In the genomic region with DNA sequence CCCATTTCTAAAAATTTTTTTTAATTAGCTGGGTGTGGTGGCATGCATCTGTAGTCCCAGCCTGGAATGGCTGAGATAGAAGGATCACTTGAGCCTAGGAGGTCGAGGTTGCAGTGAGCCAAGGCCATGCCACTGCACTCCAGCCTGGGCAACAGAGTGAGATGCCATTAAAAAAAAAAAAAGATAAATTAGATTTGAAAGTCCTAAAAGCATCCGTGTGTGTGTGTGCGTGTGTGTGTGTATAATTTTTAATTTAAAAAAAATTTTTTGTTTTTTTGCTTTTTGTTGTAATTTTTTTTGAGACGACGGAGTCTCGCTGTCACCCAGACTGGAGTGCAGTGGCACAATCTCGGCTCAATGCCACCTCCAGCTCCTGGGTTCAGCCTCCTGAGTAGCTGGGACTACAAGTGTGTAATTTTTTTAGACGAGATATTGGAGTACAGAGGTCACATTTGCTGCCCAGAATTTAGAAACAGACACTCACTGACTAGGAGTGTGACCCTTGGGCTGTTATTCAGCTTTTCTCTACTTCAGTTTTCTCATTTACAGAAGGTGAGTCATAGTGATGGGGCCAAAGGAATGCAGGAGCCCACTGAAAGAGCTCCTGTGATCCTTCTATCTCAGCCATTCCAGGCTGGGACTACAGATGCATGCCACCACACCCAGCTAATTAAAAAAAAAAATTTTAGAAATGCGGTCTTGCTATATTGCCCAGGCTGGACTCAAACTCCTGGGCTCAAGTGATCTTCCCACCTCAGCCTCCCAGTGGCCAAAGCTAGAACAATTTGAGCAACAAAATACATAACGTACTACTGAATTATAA, we compare ENCODE assay signal across 1 cellular context.
TF ChIP-seq lines count a peak whose summit lies in the region.

No MANE protein-coding gene starts in this region.

TF ChIP-seq in HepG2, 621 proteins besides CTCF, POLR2A, EP300 and RAD21 (continued from another document and continues in another):
- TF ChIP-seq REST (IDR thresholded peaks at IDR 0.05; ENCODE audit: borderline replicate concordance in 1 of 2, low read depth in 1 of 2, low read length in 2 of 2), result no peak
- TF ChIP-seq, protein P1, sequence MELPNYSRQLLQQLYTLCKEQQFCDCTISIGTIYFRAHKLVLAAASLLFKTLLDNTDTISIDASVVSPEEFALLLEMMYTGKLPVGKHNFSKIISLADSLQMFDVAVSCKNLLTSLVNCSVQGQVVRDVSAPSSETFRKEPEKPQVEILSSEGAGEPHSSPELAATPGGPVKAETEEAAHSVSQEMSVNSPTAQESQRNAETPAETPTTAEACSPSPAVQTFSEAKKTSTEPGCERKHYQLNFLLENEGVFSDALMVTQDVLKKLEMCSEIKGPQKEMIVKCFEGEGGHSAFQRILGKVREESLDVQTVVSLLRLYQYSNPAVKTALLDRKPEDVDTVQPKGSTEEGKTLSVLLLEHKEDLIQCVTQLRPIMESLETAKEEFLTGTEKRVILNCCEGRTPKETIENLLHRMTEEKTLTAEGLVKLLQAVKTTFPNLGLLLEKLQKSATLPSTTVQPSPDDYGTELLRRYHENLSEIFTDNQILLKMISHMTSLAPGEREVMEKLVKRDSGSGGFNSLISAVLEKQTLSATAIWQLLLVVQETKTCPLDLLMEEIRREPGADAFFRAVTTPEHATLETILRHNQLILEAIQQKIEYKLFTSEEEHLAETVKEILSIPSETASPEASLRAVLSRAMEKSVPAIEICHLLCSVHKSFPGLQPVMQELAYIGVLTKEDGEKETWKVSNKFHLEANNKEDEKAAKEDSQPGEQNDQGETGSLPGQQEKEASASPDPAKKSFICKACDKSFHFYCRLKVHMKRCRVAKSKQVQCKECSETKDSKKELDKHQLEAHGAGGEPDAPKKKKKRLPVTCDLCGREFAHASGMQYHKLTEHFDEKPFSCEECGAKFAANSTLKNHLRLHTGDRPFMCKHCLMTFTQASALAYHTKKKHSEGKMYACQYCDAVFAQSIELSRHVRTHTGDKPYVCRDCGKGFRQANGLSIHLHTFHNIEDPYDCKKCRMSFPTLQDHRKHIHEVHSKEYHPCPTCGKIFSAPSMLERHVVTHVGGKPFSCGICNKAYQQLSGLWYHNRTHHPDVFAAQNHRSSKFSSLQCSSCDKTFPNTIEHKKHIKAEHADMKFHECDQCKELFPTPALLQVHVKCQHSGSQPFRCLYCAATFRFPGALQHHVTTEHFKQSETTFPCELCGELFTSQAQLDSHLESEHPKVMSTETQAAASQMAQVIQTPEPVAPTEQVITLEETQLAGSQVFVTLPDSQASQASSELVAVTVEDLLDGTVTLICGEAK (IDR thresholded peaks at IDR 0.05), result no peak
- TF ChIP-seq, protein P1 (CRISPR knock-in tag; IDR thresholded peaks at IDR 0.05), result no peak
- TF ChIP-seq CBX5 (CRISPR knock-in tag; IDR thresholded peaks at IDR 0.05; ENCODE audit: borderline replicate concordance), result peak; percentile 18; the same call in 1 of the 2 replicates
- TF ChIP-seq, protein P2, sequence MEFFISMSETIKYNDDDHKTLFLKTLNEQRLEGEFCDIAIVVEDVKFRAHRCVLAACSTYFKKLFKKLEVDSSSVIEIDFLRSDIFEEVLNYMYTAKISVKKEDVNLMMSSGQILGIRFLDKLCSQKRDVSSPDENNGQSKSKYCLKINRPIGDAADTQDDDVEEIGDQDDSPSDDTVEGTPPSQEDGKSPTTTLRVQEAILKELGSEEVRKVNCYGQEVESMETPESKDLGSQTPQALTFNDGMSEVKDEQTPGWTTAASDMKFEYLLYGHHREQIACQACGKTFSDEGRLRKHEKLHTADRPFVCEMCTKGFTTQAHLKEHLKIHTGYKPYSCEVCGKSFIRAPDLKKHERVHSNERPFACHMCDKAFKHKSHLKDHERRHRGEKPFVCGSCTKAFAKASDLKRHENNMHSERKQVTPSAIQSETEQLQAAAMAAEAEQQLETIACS (CRISPR knock-in tag; IDR thresholded peaks at IDR 0.05), result no peak
- no peak for TF ChIP-seq MTERF4 (CRISPR knock-in tag; IDR thresholded peaks at IDR 0.05)
- TF ChIP-seq NCOA2 (CRISPR knock-in tag; IDR thresholded peaks at IDR 0.05), result peak; percentile 67
- TF ChIP-seq, protein P3, sequence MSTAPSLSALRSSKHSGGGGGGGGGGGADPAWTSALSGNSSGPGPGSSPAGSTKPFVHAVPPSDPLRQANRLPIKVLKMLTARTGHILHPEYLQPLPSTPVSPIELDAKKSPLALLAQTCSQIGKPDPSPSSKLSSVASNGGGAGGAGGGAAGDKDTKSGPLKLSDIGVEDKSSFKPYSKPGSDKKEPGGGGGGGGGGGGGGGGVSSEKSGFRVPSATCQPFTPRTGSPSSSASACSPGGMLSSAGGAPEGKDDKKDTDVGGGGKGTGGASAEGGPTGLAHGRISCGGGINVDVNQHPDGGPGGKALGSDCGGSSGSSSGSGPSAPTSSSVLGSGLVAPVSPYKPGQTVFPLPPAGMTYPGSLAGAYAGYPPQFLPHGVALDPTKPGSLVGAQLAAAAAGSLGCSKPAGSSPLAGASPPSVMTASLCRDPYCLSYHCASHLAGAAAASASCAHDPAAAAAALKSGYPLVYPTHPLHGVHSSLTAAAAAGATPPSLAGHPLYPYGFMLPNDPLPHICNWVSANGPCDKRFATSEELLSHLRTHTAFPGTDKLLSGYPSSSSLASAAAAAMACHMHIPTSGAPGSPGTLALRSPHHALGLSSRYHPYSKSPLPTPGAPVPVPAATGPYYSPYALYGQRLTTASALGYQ (CRISPR knock-in tag; IDR thresholded peaks at IDR 0.05), result 0 out of 2 replicates have a peak, but pooled peaks have one; percentile 22
- no peak for TF ChIP-seq NFKB2 (CRISPR knock-in tag; IDR thresholded peaks at IDR 0.05; ENCODE audit: borderline replicate concordance)
- no peak for TF ChIP-seq MTA3 (CRISPR knock-in tag; IDR thresholded peaks at IDR 0.05)
- no peak for TF ChIP-seq ZFP36 (IDR thresholded peaks at IDR 0.05; ENCODE audit: borderline replicate concordance, low read depth, low read length, partially characterized antibody)
- no peak for TF ChIP-seq ZNF839 (CRISPR knock-in tag; IDR thresholded peaks at IDR 0.05; ENCODE audit: borderline replicate concordance)
- TF ChIP-seq ZFP37 (CRISPR knock-in tag; IDR thresholded peaks at IDR 0.05; ENCODE audit: borderline replicate concordance), result no peak
- TF ChIP-seq FOXK2 (IDR thresholded peaks at IDR 0.05), result no peak
- TF ChIP-seq ZNF446 (CRISPR knock-in tag; IDR thresholded peaks at IDR 0.05), result no peak
- peak; percentile 38; the same call in 1 of the 2 replicates for TF ChIP-seq FOXP4 (CRISPR knock-in tag; IDR thresholded peaks at IDR 0.05)
- TF ChIP-seq ZNF784 (CRISPR knock-in tag; IDR thresholded peaks at IDR 0.05; ENCODE audit: borderline replicate concordance), result no peak
- no peak for TF ChIP-seq ZBTB49 (CRISPR knock-in tag; IDR thresholded peaks at IDR 0.05; ENCODE audit: borderline replicate concordance)
- TF ChIP-seq ZNF501 (CRISPR knock-in tag; IDR thresholded peaks at IDR 0.05), result no peak
- no peak for TF ChIP-seq ZMAT3 (CRISPR knock-in tag; conservative IDR thresholded peaks at IDR 0.05)
- TF ChIP-seq, protein P4, sequence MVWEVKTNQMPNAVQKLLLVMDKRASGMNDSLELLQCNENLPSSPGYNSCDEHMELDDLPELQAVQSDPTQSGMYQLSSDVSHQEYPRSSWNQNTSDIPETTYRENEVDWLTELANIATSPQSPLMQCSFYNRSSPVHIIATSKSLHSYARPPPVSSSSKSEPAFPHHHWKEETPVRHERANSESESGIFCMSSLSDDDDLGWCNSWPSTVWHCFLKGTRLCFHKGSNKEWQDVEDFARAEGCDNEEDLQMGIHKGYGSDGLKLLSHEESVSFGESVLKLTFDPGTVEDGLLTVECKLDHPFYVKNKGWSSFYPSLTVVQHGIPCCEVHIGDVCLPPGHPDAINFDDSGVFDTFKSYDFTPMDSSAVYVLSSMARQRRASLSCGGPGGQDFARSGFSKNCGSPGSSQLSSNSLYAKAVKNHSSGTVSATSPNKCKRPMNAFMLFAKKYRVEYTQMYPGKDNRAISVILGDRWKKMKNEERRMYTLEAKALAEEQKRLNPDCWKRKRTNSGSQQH (CRISPR knock-in tag; IDR thresholded peaks at IDR 0.05; ENCODE audit: low read depth), result no peak
